Comparison of ENCODE assay signal across 21 cellular contexts in the genomic region with DNA sequence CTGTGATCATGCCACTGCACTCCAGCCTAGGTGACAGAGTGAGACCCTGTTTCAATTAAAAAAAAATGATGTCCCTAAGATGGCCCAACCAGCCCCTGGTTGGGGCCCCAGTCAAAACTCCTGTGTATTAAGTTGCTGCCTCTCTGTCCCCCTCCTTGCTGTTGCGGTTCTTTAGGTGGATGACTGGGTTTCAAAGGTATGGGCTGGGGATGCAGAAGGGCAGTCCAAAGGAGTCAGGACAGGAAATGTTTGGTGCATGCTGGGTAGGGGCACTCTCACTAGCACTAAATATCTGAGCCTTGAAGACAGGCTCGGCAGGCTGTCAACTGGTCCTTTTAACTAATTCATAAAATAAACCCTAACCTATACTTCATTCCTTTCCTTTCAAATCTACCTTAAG. TPM values are rescaled to one million over a fixed set of nuclear protein-coding genes. Genes with fewer than 3 reads are reported as not detected.
A peak's percentile ranks its signal among the peaks of the same experiment; 100 is the strongest.
DNase-seq lines count a peak whose midpoint lies in the region; ATAC-seq, FAIRE-seq and TF ChIP-seq lines count a peak whose summit lies in the region.
"Had no signal": no experiment of that assay in that cellular context is flagged by ENCODE, and none has a peak within 500 bp of the region (broad histone marks: within the 10 kb centered on the region; RNA-seq: fewer than 3 reads in every experiment).

No MANE protein-coding gene starts in this region.

- H3K4me1 ChIP-seq in right atrium auricular region, result no peaks in the 10 kb centered on the region
- H3K4me1 ChIP-seq in GM23248 (ENCODE audit: insufficient read depth), result no peaks in the 10 kb centered on the region
- peaks cover 12% of the 10 kb centered on the region for H3K4me1 ChIP-seq in hepatocyte (ENCODE audit: insufficient read depth)

- no peak overlapping the region for H3K4me3 Mint-ChIP-seq in osteocyte (ENCODE audit: unreplicated experiment)
- H3K4me3 Mint-ChIP-seq: B cell; CD8-positive, alpha-beta T cell had no signal

- H3K9me3 Mint-ChIP-seq in osteocyte (ENCODE audit: unreplicated experiment), result no peaks in the 10 kb centered on the region
- H3K9me3 Mint-ChIP-seq: CD8-positive, alpha-beta T cell had no signal

- H3K79me2 ChIP-seq in GM23248 (ENCODE audit: insufficient read depth) (no peaks in the 10 kb centered on the region), hepatocyte (no peaks in the 10 kb centered on the region)

- H3K36me3 ChIP-seq in right atrium auricular region, result no peaks in the 10 kb centered on the region
- no peaks in the 10 kb centered on the region for H3K36me3 ChIP-seq in GM23248 (ENCODE audit: low read depth)
- no peaks in the 10 kb centered on the region for H3K36me3 ChIP-seq in hepatocyte (replicated peaks; ENCODE audit: insufficient read depth, low read depth)
- H3K36me3 ChIP-seq: BLaER1 treated with 17β-estradiol and CSF1 and Interleukin-3, amounts not matched to agents 10 nM and 100 nM had no signal

- H3K9ac ChIP-seq in GM23248, result no peak overlapping the region
- H3K9ac ChIP-seq: BLaER1 treated with 17β-estradiol and CSF1 and Interleukin-3, amounts not matched to agents 10 nM and 100 nM had no signal

- H3K27me3 Mint-ChIP-seq in osteocyte (ENCODE audit: unreplicated experiment), result peaks cover 9% of the 10 kb centered on the region

- no peaks in the 10 kb centered on the region for H3K27me3 ChIP-seq in right atrium auricular region
- no peaks in the 10 kb centered on the region for H3K27me3 ChIP-seq in GM23248 (replicated peaks; ENCODE audit: insufficient read depth)
- no peaks in the 10 kb centered on the region for H3K27me3 ChIP-seq in hepatocyte
- H3K27me3 ChIP-seq: BLaER1 treated with 17β-estradiol and CSF1 and Interleukin-3, amounts not matched to agents 10 nM and 100 nM had no signal

- no peaks in the 10 kb centered on the region for H3K4me1 Mint-ChIP-seq in osteocyte (ENCODE audit: unreplicated experiment)

- H2AFZ ChIP-seq in GM23248 (no peak overlapping the region), hepatocyte (no peak overlapping the region)

- no peak overlapping the region for H3K4me2 ChIP-seq in GM23248 (ENCODE audit: unreplicated experiment)
- no peak overlapping the region for H3K4me2 ChIP-seq in hepatocyte
- H3K4me2 ChIP-seq: BLaER1 treated with 17β-estradiol and CSF1 and Interleukin-3, amounts not matched to agents 10 nM and 100 nM had no signal

- H3K36me3 Mint-ChIP-seq in osteocyte (ENCODE audit: unreplicated experiment), result no peaks in the 10 kb centered on the region

- no peaks in the 10 kb centered on the region for H3K9me2 ChIP-seq in GM23248 (ENCODE audit: insufficient read depth)
- no peaks in the 10 kb centered on the region for H3K9me2 ChIP-seq in hepatocyte (replicated peaks; ENCODE audit: insufficient read depth)

- no peak for TF ChIP-seq CTCF in right atrium auricular region (IDR thresholded peaks at IDR 0.05)
- TF ChIP-seq CTCF in hepatocyte (IDR thresholded peaks at IDR 0.05; ENCODE audit: poor library complexity), result no peak
- TF ChIP-seq CTCF in osteocyte (IDR thresholded peaks at IDR 0.05), result no peak

- intact Hi-C loops in cardiac septum (cut with DNase I), result no loop called here

- WGBS in GM23248 (ENCODE audit: low coverage in 1 of 2, low lambda C conversion rate in 2 of 2, missing lambda C conversion rate in 2 of 2), 2 experiments, result 59 to 75% methylated on average over 2 of the region's 2 CpGs
- 92% methylated on average over 2 of the region's 2 CpGs for WGBS in hepatocyte (ENCODE audit: low lambda C conversion rate, missing lambda C conversion rate)

- FAIRE-seq in frontal cortex (lab: Jason Lieb, UNC), result no peak
- FAIRE-seq: A549, H54, HTR-8/SVneo had no signal

- no peak overlapping the region for H3K27ac Mint-ChIP-seq in osteocyte (ENCODE audit: unreplicated experiment)
- H3K27ac Mint-ChIP-seq: B cell; CD8-positive, alpha-beta T cell had no signal

- ATAC-seq in GM21423 (IDR thresholded peaks at IDR 0.05; ENCODE audit: unreplicated experiment), result no peak
- ATAC-seq: A549; CD8-positive, alpha-beta T cell had no signal

- H3K27ac ChIP-seq in right atrium auricular region (no peak overlapping the region), GM23248 (no peak overlapping the region), hepatocyte (peak overlapping the region; percentile 86)
- H3K27ac ChIP-seq: 22Rv1; A549; BLaER1 treated with 17β-estradiol and CSF1 and Interleukin-3, amounts not matched to agents 10 nM and 100 nM; HL-60 had no signal

- no peaks in the 10 kb centered on the region for H3F3A ChIP-seq in GM23248 (ENCODE audit: insufficient read depth)

- in situ Hi-C loops in GM23248 (cut with MboI), result no loop called here

- H4K20me1 ChIP-seq in GM23248 (ENCODE audit: insufficient read depth) (no peaks in the 10 kb centered on the region), hepatocyte (ENCODE audit: insufficient read depth, poor library complexity, severe bottlenecking) (no peaks in the 10 kb centered on the region)
- H4K20me1 ChIP-seq: BLaER1 treated with 17β-estradiol and CSF1 and Interleukin-3, amounts not matched to agents 10 nM and 100 nM had no signal

- no peaks in the 10 kb centered on the region for H3K9me3 ChIP-seq in right atrium auricular region
- H3K9me3 ChIP-seq in GM23248 (ENCODE audit: low read depth), result no peaks in the 10 kb centered on the region
- no peaks in the 10 kb centered on the region for H3K9me3 ChIP-seq in hepatocyte (ENCODE audit: low read depth)
- H3K9me3 ChIP-seq: A549; BLaER1 treated with 17β-estradiol and CSF1 and Interleukin-3, amounts not matched to agents 10 nM and 100 nM had no signal

- DNase-seq in cardiac septum (ENCODE audit: low spot score) (peak; percentile 17), right atrium auricular region (ENCODE audit: low spot score) (no peak), GM23248 (peak; percentile 31), hepatocyte (ENCODE audit: low spot score) (no peak), osteocyte (ENCODE audit: extremely low spot score, unreplicated experiment) (no peak), frontal cortex (ENCODE audit: low spot score in 2 of 2) (no peak)
- DNase-seq: Calu3; CD8-positive, alpha-beta T cell; DMS53; DND-41; GF-D8; HCEC 1CT; KG1 had no signal

- no peak overlapping the region for H3K4me3 ChIP-seq in right atrium auricular region
- no peak overlapping the region for H3K4me3 ChIP-seq in GM23248
- no peak overlapping the region for H3K4me3 ChIP-seq in hepatocyte
- H3K4me3 ChIP-seq: A549; BLaER1 treated with 17β-estradiol and CSF1 and Interleukin-3, amounts not matched to agents 10 nM and 100 nM had no signal

RNA-seq across cellular contexts. Expression of a gene that starts 12.0 kb away (rescaled TPM):
- 17.9 TPM for total RNA-seq in cardiac septum
- total RNA-seq in right atrium auricular region, result 10 to 100 TPM; 22.1 to 25.2 TPM
- 21.5 and 27.3 TPM in 2 replicates for total RNA-seq in GM23248 (2014; rRNA removed; shearing (Covaris generic))
- 20.7 and 22.5 TPM in 2 replicates for polyA plus RNA-seq in GM23248 (2016; fragmentation: Nextera tagmentation; extraction: Ambion mirVana)
- total RNA-seq in hepatocyte, result 30.0 and 41.6 TPM in 2 replicates
- 32.3 and 34.2 TPM in 2 replicates for polyA plus RNA-seq in hepatocyte
- 30.4 and 34.9 TPM in 2 replicates for total RNA-seq in osteocyte
- 11.0 TPM for total RNA-seq in frontal cortex

RNA-seq across cellular contexts. Expression of a gene that starts 25.6 kb away (rescaled TPM):
- total RNA-seq in cardiac septum (31.0 TPM), right atrium auricular region (10 to 100 TPM; 22.3 to 32.5 TPM), hepatocyte (17.7 and 19.9 TPM in 2 replicates), osteocyte (26.5 and 29.9 TPM in 2 replicates), frontal cortex (51.4 TPM)
- total RNA-seq in GM23248 (2014; rRNA removed; shearing (Covaris generic)), result 12.3 and 19.6 TPM in 2 replicates
- polyA plus RNA-seq in GM23248 (2016; fragmentation: Nextera tagmentation; extraction: Ambion mirVana) (7.7 and 8.7 TPM in 2 replicates), hepatocyte (31.2 and 42.9 TPM in 2 replicates)

RNA-seq across cellular contexts. Expression of a gene that starts 29.2 kb away (rescaled TPM):
- total RNA-seq in cardiac septum, result 0.22 TPM
- under 1 TPM; 0.11 to 0.12 TPM for total RNA-seq in right atrium auricular region
- under 0.01 and 0.11 TPM in 2 replicates for total RNA-seq in GM23248 (2014; rRNA removed; shearing (Covaris generic))
- polyA plus RNA-seq in GM23248 (2016; fragmentation: Nextera tagmentation; extraction: Ambion mirVana), result 0.15 and 0.18 TPM in 2 replicates
- 0.03 and 0.16 TPM in 2 replicates for total RNA-seq in hepatocyte
- 0.18 TPM in 2 replicates for polyA plus RNA-seq in hepatocyte
- 0.43 and 0.73 TPM in 2 replicates for total RNA-seq in osteocyte
- 42.8 TPM for total RNA-seq in frontal cortex
- total RNA-seq: Calu3 had no signal

RNA-seq across cellular contexts. Expression of a gene that starts 32.0 kb away (rescaled TPM):
- total RNA-seq in cardiac septum (100 TPM), right atrium auricular region (100 to 1,000 TPM; 109 to 114 TPM), hepatocyte (122 and 124 TPM in 2 replicates), osteocyte (149 and 155 TPM in 2 replicates), frontal cortex (136 TPM)
- 158 and 202 TPM in 2 replicates for total RNA-seq in GM23248 (2014; rRNA removed; shearing (Covaris generic))
- polyA plus RNA-seq in GM23248 (2016; fragmentation: Nextera tagmentation; extraction: Ambion mirVana) (141 and 144 TPM in 2 replicates), hepatocyte (110 and 112 TPM in 2 replicates)

RNA-seq across cellular contexts. Expression of a gene that starts 32.2 kb away (rescaled TPM):
- 15.0 TPM for total RNA-seq in cardiac septum
- total RNA-seq in right atrium auricular region, result 10 to 100 TPM in 1 of 2 donors, 1 to 10 TPM in 1; 7.4 to 11.0 TPM
- total RNA-seq in GM23248 (2014; rRNA removed; shearing (Covaris generic)), result 24.2 and 43.0 TPM in 2 replicates
- 0.24 and 0.60 TPM in 2 replicates for polyA plus RNA-seq in GM23248 (2016; fragmentation: Nextera tagmentation; extraction: Ambion mirVana)
- total RNA-seq in hepatocyte, result 9.0 and 12.6 TPM in 2 replicates
- 0.29 and 1.3 TPM in 2 replicates for polyA plus RNA-seq in hepatocyte
- total RNA-seq in osteocyte, result 25.8 and 27.6 TPM in 2 replicates
- 38.3 TPM for total RNA-seq in frontal cortex
- total RNA-seq: B cell had no signal

Comparison
In these comparisons a context has a peak if more than half of its experiments do, and no peak if none do; other contexts are left out.
1. DNase-seq: peak in cardiac septum (single experiment) and GM23248 (single experiment); none in right atrium auricular region (single experiment), hepatocyte (single experiment), osteocyte (single experiment) and frontal cortex (0 of 2).
2. RNA of a gene that starts 29.2 kb away (total RNA-seq): 42.8 TPM in frontal cortex (single experiment); 0.43 to 0.73 TPM in osteocyte, 0.22 TPM in cardiac septum (single experiment), 0.11 to 0.12 TPM in right atrium auricular region, under 0.01 to 0.11 TPM in GM23248 and 0.03 to 0.16 TPM in hepatocyte; every median in the first group is over 10 times any median in the second.